Comparison of ENCODE assay signal across 19 cellular contexts in the genomic region with DNA sequence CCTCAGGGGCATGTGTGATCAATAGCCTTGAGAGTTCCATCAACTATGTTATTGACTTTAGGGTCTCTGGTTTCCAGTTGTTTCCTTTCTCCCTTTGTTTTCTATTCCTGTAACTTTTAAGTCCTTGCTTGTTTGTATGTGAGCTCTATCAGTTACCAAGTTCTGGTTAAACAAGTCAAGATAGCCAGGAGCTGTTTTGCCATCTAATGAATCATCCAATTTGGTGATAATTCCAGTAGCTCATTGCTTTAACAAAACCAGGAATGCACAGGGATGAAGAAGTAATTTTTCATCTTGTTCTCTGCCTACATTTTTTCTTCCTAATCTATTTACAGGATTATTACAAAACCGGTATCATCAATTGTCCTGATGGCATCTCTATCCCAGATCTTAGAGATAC. TPM values are rescaled to one million over a fixed set of nuclear protein-coding genes. Genes with fewer than 3 reads are reported as not detected.
"Had no signal": no experiment of that assay in that cellular context is flagged by ENCODE, and none has a peak within 500 bp of the region (broad histone marks: within the 10 kb centered on the region; RNA-seq: fewer than 3 reads in every experiment).

No MANE protein-coding gene starts in this region.

- H3K9me3 ChIP-seq: esophagus muscularis mucosa, stomach, thoracic aorta, vagina had no signal

- H3K4me3 Mint-ChIP-seq: activated naive CD4-positive, alpha-beta T cell treated with anti-CD3 and anti-CD28 coated beads for 36 hours had no signal

- H3K9ac ChIP-seq: parathyroid adenoma had no signal

- FAIRE-seq: endometrium, islet of Langerhans, TTC549 had no signal

- ATAC-seq: left lobe of liver had no signal

- H3K27me3 ChIP-seq: brain microvascular endothelial cell, esophagus muscularis mucosa, stomach, vagina had no signal

- H3K9me3 Mint-ChIP-seq: activated naive CD4-positive, alpha-beta T cell treated with anti-CD3 and anti-CD28 coated beads for 36 hours had no signal

- H3K27ac Mint-ChIP-seq: activated naive CD4-positive, alpha-beta T cell treated with anti-CD3 and anti-CD28 coated beads for 36 hours had no signal

- DNase-seq: activated CD4-positive, CD25-positive, alpha-beta regulatory T cell; activated naive CD4-positive, alpha-beta T cell treated with anti-CD3 and anti-CD28 coated beads for 36 hours; amygdala; brain microvascular endothelial cell; foreskin fibroblast; glutamatergic neuron; stimulated activated CD4-positive, alpha-beta T cell treated with anti-CD3 and anti-CD28 coated beads, Interleukin-4, amount 100 ng/mL, for 4 hours; stomach; T-helper 2 cell had no signal

- H3K4me3 ChIP-seq: esophagus muscularis mucosa, stomach, thoracic aorta, vagina had no signal

- H3K4me1 ChIP-seq: parathyroid adenoma, vagina had no signal

- H3K27ac ChIP-seq: brain microvascular endothelial cell, esophagus muscularis mucosa, parathyroid adenoma, stomach, thoracic aorta, vagina had no signal

RNA-seq across cellular contexts. Expression of gene PXT1, which starts 36.6 kb away (rescaled TPM):
- total RNA-seq: chondrocyte, esophagus muscularis mucosa, skeletal muscle tissue, stomach, thoracic aorta, vagina had no signal
- polyA plus RNA-seq: stomach had no signal
